In genomic region chr4:37989398-37990260, GRCh38 we compare ENCODE assay signal across 9 cellular contexts. TPM values are rescaled to one million over a fixed set of nuclear protein-coding genes. Genes with fewer than 3 reads are reported as not detected.
DNase-seq lines count a peak whose midpoint lies in the region; ATAC-seq and TF ChIP-seq lines count a peak whose summit lies in the region.
"Had no signal": no experiment of that assay in that cellular context is flagged by ENCODE, and none has a peak within 500 bp of the region (broad histone marks: within the 10 kb centered on the region; RNA-seq: fewer than 3 reads in every experiment).

No MANE protein-coding gene starts in this region.

- H3K9me3 ChIP-seq in body of pancreas (no peaks in the 10 kb centered on the region), mesenchymal stem cell (ENCODE audit: control insufficient read depth, low read length) (no peaks in the 10 kb centered on the region), upper lobe of left lung (no peaks in the 10 kb centered on the region)

- H3K36me3 ChIP-seq in body of pancreas (replicated peaks in 1 of 2; ENCODE audit: insufficient read depth in 1 of 2, low read depth in 2 of 2), result no peaks in the 10 kb centered on the region
- H3K36me3 ChIP-seq in mesenchymal stem cell (ENCODE audit: control insufficient read depth in 1 of 2, insufficient read depth in 2 of 2, low read depth in 1 of 2, low read length in 2 of 2), result no peaks in the 10 kb centered on the region
- no peaks in the 10 kb centered on the region for H3K36me3 ChIP-seq in upper lobe of left lung

- no peak overlapping the region for H2BK5ac ChIP-seq in mesenchymal stem cell (ENCODE audit: low read depth, low read length, poor library complexity, severe bottlenecking)

- DNase-seq in Kasumi-1 (lab: John Stamatoyannopoulos, UW), result peak; percentile 75 to 83
- no peak for DNase-seq in body of pancreas
- DNase-seq in mesenchymal stem cell, result no peak
- no peak for DNase-seq in upper lobe of left lung
- DNase-seq in stimulated activated CD4-positive, alpha-beta T cell treated with anti-CD3 and anti-CD28 coated beads, Interleukin-4, amount 100 ng/mL, for 4 hours, result no peak
- DNase-seq in stimulated activated naive CD4-positive, alpha-beta T cell treated with Interleukin-2 at 50 U/mL for 16 hours (lab: John Stamatoyannopoulos, UW), result no peak
- DNase-seq: activated naive CD8-positive, alpha-beta T cell treated with anti-CD3 and anti-CD28 coated beads for 36 hours; natural killer cell had no signal

- no peak overlapping the region for H3K4me3 ChIP-seq in body of pancreas
- no peak overlapping the region for H3K4me3 ChIP-seq in mesenchymal stem cell (ENCODE audit: insufficient read depth in 1 of 2, low read depth in 1 of 2, low read length in 2 of 2)
- H3K4me3 ChIP-seq in upper lobe of left lung, result no peak overlapping the region

- H3K4me1 ChIP-seq in body of pancreas, result peaks cover 35% of the 10 kb centered on the region
- H3K4me1 ChIP-seq in mesenchymal stem cell (ENCODE audit: control insufficient read depth, insufficient read depth, low read depth, low read length), result peaks cover 2% of the 10 kb centered on the region
- peaks cover 21 to 35% (median 33%) of the 10 kb centered on the region in 4 donors for H3K4me1 ChIP-seq in upper lobe of left lung

- no peak overlapping the region for H2BK12ac ChIP-seq in mesenchymal stem cell (ENCODE audit: low read length in 2 of 2)

- TF ChIP-seq EP300 in upper lobe of left lung (IDR thresholded peaks at IDR 0.05), result no peak

- no peak overlapping the region for H3K14ac ChIP-seq in mesenchymal stem cell (ENCODE audit: low read length in 2 of 2)

- TF ChIP-seq CTCF in body of pancreas (IDR thresholded peaks at IDR 0.05) (no peak), upper lobe of left lung (IDR thresholded peaks at IDR 0.05) (no peak)

- H3K4ac ChIP-seq in mesenchymal stem cell (ENCODE audit: low read depth in 1 of 2, low read length in 2 of 2), result no peak overlapping the region

- H3K23ac ChIP-seq in mesenchymal stem cell (ENCODE audit: low read length in 2 of 2), result no peak overlapping the region

- no peak overlapping the region for H3K9ac ChIP-seq in mesenchymal stem cell (ENCODE audit: low read length)

- H3K27ac ChIP-seq in body of pancreas, result peak overlapping the region in 2 of 4 donors; percentile 27 to 30
- no peak overlapping the region for H3K27ac ChIP-seq in mesenchymal stem cell (ENCODE audit: low read length, poor library complexity, severe bottlenecking)
- H3K27ac ChIP-seq in upper lobe of left lung, result peak overlapping the region; percentile 65 to 84 (median 74)

- no peak for TF ChIP-seq POLR2A in body of pancreas (IDR thresholded peaks at IDR 0.05)
- no peak for TF ChIP-seq POLR2A in upper lobe of left lung (IDR thresholded peaks at IDR 0.05)

- no peak overlapping the region for H4K91ac ChIP-seq in mesenchymal stem cell (ENCODE audit: low read length)

- no peak overlapping the region for H2BK120ac ChIP-seq in mesenchymal stem cell (ENCODE audit: low read depth, low read length)

- H3K18ac ChIP-seq in mesenchymal stem cell (ENCODE audit: low read depth in 1 of 2, low read length in 2 of 2), result no peak overlapping the region

- H3K27me3 ChIP-seq in body of pancreas (no peaks in the 10 kb centered on the region), mesenchymal stem cell (ENCODE audit: control insufficient read depth in 1 of 2, insufficient read depth in 1 of 2, low read length in 2 of 2) (no peaks in the 10 kb centered on the region), upper lobe of left lung (no peaks in the 10 kb centered on the region)

- no peak overlapping the region for H3K4me2 ChIP-seq in mesenchymal stem cell (ENCODE audit: low read length, poor library complexity, severe bottlenecking)

- WGBS in body of pancreas, 2 donors, result 74 to 83% methylated on average over 8 of the region's 8 CpGs
- WGBS in mesenchymal stem cell, result 85% methylated on average over 3 of the region's 8 CpGs
- 52 to 55% methylated on average over 8 of the region's 8 CpGs for WGBS in upper lobe of left lung, 2 donors

- H2BK15ac ChIP-seq in mesenchymal stem cell (ENCODE audit: low read depth, poor library complexity, severe bottlenecking), result no peak overlapping the region

- no peak overlapping the region for H2AFZ ChIP-seq in mesenchymal stem cell (ENCODE audit: low read depth, low read length)

- peak overlapping the region; percentile 89 for H2AK5ac ChIP-seq in mesenchymal stem cell (ENCODE audit: low read length, severe bottlenecking)

- intact Hi-C loops in body of pancreas (cut with DNase I), result no loop called here

- ATAC-seq in body of pancreas (peak; percentile 34), upper lobe of left lung (ENCODE audit: low FRiP score in 2 of 2) (peak; percentile 49 to 71), HG03460 (IDR thresholded peaks at IDR 0.05; ENCODE audit: unreplicated experiment) (no peak)
- ATAC-seq: natural killer cell had no signal

- H3K79me1 ChIP-seq in mesenchymal stem cell (replicated peaks; ENCODE audit: low read length, poor library complexity, severe bottlenecking), result peaks cover 37% of the 10 kb centered on the region

- no peak overlapping the region for H4K8ac ChIP-seq in mesenchymal stem cell (ENCODE audit: low read length)

RNA-seq across cellular contexts. Expression of gene PTTG2, which starts 29.4 kb away (rescaled TPM):
- total RNA-seq in body of pancreas (1 to 10 TPM; 1.3 to 9.2 TPM), upper lobe of left lung (10 to 100 TPM in 1 of 6 donors, 1 to 10 TPM in 1, under 1 TPM in 2, not detected in 2; 0.43 to 22.0 (median 0.85) TPM)
- not detected for polyA plus RNA-seq in mesenchymal stem cell (2013, experiment 1 of 2)
- not detected for polyA plus RNA-seq in mesenchymal stem cell (2013, experiment 2 of 2)

Comparison
In these comparisons a context has a peak if more than half of its experiments do, and no peak if none do; other contexts are left out.
1. DNase-seq: peak in Kasumi-1 (2 of 2); none in body of pancreas (0 of 4), mesenchymal stem cell (single experiment), upper lobe of left lung (0 of 2), stimulated activated CD4-positive, alpha-beta T cell treated with anti-CD3 and anti-CD28 coated beads, Interleukin-4, amount 100 ng/mL, for 4 hours (0 of 2) and stimulated activated naive CD4-positive, alpha-beta T cell treated with Interleukin-2 at 50 U/mL for 16 hours (single experiment).